9 cellular contexts compared by ENCODE assay signal in the genomic region with DNA sequence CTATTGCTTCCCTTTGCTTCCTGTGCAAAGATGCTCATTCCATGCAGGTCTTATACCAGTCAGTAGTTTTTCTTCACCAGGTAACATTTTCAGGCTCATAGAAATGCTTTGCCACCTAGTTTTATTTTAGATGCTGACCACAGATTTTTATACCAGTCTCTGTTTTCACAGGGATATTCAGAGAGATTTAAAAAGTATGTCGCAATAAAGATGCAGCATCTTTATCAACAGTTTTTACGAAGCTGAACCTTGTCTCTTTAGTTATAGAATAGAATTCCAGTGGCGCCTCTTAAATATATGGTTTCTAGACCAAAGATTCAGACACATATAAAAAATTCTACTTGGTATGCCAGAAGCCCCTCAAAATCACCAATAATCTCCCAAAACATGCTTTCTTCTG.
"Had no signal": no experiment of that assay in that cellular context is flagged by ENCODE, and none has a peak within 500 bp of the region (broad histone marks: within the 10 kb centered on the region; RNA-seq: fewer than 3 reads in every experiment).

No MANE protein-coding gene starts in this region.

- H3K27ac ChIP-seq: GM23248 had no signal

- H3K4me3 ChIP-seq: GM23248, GM23338, HAP-1 had no signal

- H3K4me3 Mint-ChIP-seq: GM23338, H9, HFFc6 had no signal

- H3K9me3 Mint-ChIP-seq: GM23338, H9 had no signal

- H3K4me1 Mint-ChIP-seq: GM23338, H9 had no signal

- H3K4me1 ChIP-seq: HAP-1 had no signal

- H3K9ac ChIP-seq: GM23248 had no signal

- H3K27ac Mint-ChIP-seq: GM23338, H9, HFFc6 had no signal

- ATAC-seq: GM23338, HCT116 had no signal

- H3K4me2 ChIP-seq: GM23338 had no signal

- DNase-seq: GM23248, GOT3, H7, H9, HCEC 1CT, HFFc6 had no signal

- H3K9me3 ChIP-seq: HAP-1 had no signal

- H2AFZ ChIP-seq: GM23248, GM23338 had no signal

- H3K36me3 ChIP-seq: HAP-1 had no signal
